ENCODE assay signal across 34 cellular contexts in the genomic region with DNA sequence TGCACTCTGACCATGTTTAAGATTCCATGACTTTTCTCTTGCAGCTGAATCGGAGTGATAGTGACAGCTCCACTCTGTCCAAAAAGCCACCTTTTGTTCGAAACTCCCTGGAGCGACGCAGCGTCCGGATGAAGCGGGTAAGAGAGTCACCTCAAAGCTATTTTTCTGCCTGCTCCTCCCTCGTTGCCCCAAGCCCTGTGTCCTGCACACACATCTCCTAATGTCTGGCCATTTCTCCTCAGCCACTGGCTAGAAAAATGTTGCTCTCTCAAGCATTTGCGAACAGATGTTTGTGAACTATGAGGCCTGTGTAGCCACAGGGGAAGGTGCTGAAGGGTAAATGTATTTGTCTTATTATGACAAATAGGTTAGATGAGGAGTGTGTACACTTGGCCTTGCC.
"Had no signal": no experiment of that assay in that cellular context is flagged by ENCODE, and none has a peak within 500 bp of the region (broad histone marks: within the 10 kb centered on the region; RNA-seq: fewer than 3 reads in every experiment).

No MANE protein-coding gene starts in this region.

- H3K9me3 ChIP-seq: MG63 had no signal

- H3K27ac ChIP-seq: KMS-11 had no signal

- H3K9ac ChIP-seq: KMS-11 had no signal

- H3K27me3 ChIP-seq: MG63 had no signal

- H3K4me3 ChIP-seq: MG63 had no signal

- DNase-seq: Karpas-422, Kasumi-1, KG1, MG63, MV-4-11, NCI-H1048, NCI-H1092, NCI-H1092 treated with DMSO at 0.1 percent for 48 hours, NCI-H1105, NCI-H1105 treated with DMSO at 0.1 percent for 48 hours, NCI-H1417, NCI-H1417 treated with DMSO at 0.1 percent for 48 hours, NCI-H1436, NCI-H1436 treated with DMSO at 0.1 percent for 48 hours, NCI-H146, NCI-H1694, NCI-H1694 treated with DMSO at 0.1 percent for 48 hours, NCI-H187, NCI-H187 treated with DMSO at 0.1 percent for 48 hours, NCI-H1930, NCI-H2029, NCI-H2029 treated with DMSO at 0.1 percent for 48 hours, NCI-H2081, NCI-H2081 treated with DMSO at 0.1 percent for 48 hours, NCI-H2107, NCI-H2171, NCI-H2171 treated with DMSO at 0.1 percent for 48 hours, NCI-H2227 treated with DMSO at 0.1 percent for 48 hours, NCI-H226, NCI-H345, NCI-H446, NCI-H446 treated with DMSO at 0.1 percent for 48 hours, NCI-H510A had no signal

- H3K4me2 ChIP-seq: KMS-11 had no signal
